ENCODE assay signal across 1 cellular context in the genomic region with DNA sequence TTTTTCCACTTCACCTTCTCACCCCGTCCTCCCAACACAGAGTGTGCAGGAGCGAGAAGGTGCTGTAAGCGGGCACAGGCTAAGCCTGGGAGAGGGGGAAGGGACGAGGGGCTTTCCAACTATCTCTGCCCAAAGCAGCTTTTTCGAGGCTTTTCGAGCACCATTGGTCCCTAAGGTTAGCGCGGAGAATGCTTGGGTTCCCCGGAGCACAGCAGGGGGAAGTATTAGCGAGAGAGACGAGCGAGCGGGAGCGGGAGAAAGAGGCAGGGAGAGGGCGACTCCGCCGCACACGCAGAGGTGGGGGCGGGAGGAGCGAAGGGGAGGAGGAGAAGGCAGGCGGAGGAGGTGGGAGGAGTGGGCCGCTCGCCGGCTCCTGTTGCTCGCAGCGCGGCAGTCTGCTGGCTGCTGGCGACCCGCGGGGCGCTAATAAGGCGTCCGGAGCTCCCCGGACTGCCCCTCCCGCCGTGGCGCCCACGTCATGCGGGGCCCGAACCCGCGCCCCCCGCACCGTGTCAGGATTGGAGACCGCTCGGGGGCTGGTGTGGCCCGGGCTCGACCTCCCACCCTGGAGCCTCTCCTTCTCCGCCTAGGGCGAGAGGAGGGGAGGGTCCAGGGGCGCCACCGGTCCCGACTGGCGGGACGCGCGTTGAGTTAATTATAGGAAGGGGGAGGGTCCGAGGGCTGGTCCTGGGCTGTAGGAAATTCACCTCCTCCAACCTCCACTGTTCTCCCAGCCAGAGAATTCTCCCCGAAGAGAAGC.
TF ChIP-seq lines count a peak whose summit lies in the region.

Gene ADAMTS3, minus strand, starts transcription at position 263 of the 760 bp plus-strand sequence. CDS start 459 bp downstream, outside the sequence.

TF ChIP-seq in SK-N-SH, 30 proteins besides CTCF, POLR2A, EP300 and RAD21 (continued from another document):
- TF ChIP-seq, protein P1, sequence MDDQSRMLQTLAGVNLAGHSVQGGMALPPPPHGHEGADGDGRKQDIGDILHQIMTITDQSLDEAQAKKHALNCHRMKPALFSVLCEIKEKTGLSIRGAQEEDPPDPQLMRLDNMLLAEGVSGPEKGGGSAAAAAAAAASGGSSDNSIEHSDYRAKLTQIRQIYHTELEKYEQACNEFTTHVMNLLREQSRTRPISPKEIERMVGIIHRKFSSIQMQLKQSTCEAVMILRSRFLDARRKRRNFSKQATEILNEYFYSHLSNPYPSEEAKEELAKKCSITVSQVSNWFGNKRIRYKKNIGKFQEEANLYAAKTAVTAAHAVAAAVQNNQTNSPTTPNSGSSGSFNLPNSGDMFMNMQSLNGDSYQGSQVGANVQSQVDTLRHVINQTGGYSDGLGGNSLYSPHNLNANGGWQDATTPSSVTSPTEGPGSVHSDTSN (IDR thresholded peaks at IDR 0.05), result no peak
- peak; percentile 73 for TF ChIP-seq MXI1 (IDR thresholded peaks at IDR 0.05; ENCODE audit: low read depth, low read length)
TF ChIP-seq in SK-N-SH: peak in this region for 4.
